ENCODE assay signal across 13 cellular contexts in the genomic region with DNA sequence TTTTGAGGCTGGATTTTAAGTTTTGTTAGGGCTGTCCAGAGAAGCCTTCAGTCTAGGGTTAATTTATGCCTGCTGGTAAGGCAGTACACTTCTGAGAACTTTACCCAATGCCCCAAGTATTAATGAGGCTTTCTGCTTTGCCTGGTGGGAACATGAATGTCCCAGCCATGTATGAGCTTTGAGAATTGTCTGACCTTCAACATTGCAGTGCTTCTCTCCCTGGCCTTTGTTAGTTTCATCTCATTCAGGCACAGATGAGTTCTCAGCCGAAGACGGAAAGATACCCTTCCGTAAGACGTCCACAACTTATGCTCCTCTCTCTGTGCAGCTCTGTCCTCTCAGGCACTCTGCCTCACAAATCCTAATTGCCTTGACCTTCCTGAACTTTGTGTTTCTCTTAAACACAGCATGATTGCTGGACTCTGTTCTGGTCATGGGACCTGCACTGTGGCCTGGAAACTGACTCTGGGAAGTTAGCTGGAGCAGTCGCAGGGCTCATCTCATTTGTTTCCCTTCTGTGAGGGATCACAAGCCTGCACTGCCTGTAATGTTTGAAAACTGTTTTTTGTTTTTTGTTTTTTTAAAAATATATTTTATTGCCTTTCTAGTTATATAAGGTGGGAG. TPM values are rescaled to one million over a fixed set of nuclear protein-coding genes. Genes with fewer than 3 reads are reported as not detected.
DNase-seq lines count a peak whose midpoint lies in the region; ATAC-seq, FAIRE-seq and TF ChIP-seq lines count a peak whose summit lies in the region.
"Had no signal": no experiment of that assay in that cellular context is flagged by ENCODE, and none has a peak within 500 bp of the region (broad histone marks: within the 10 kb centered on the region; RNA-seq: fewer than 3 reads in every experiment).

No MANE protein-coding gene starts in this region.

- ATAC-seq in HepG2: peak; percentile 97
- peak; percentile 87 to 91 for ATAC-seq in gastrocnemius medialis
- ATAC-seq in HG02642 (IDR thresholded peaks at IDR 0.05; ENCODE audit: poor library complexity, unreplicated experiment): no peak
- no peak for ATAC-seq in HG02885 (IDR thresholded peaks at IDR 0.05; ENCODE audit: poor library complexity, unreplicated experiment)
- no peak for ATAC-seq in HG02938 (IDR thresholded peaks at IDR 0.05; ENCODE audit: unreplicated experiment)

- no peaks in the 10 kb centered on the region; a peak in 1 of 5 replicates for H3K27me3 ChIP-seq in HepG2 (ENCODE audit: control insufficient read depth in 1 of 2, insufficient read depth in 2 of 2, low read length in 2 of 2)
- no peaks in the 10 kb centered on the region for H3K27me3 ChIP-seq in gastrocnemius medialis

- H3K27ac ChIP-seq in HepG2 (ENCODE audit: extremely low read length, insufficient read depth, low read length) (peak overlapping the region; percentile 70), gastrocnemius medialis (peak overlapping the region; percentile 59 to 80 (median 61))

- peak overlapping the region; percentile 25 to 51 (median 35) for H3K4me3 ChIP-seq in HepG2 (replicated peaks in 1 of 3; ENCODE audit: insufficient read depth in 1 of 3, low read depth in 2 of 3, low read length in 3 of 3)
- H3K4me3 ChIP-seq in gastrocnemius medialis: no peak overlapping the region

- TF ChIP-seq RAD21 in HepG2 (CRISPR knock-in tag; IDR thresholded peaks at IDR 0.05): no peak

- TF ChIP-seq POLR2A in HepG2 (IDR thresholded peaks at IDR 0.05; ENCODE audit: insufficient read depth in 1 of 2, low read depth in 2 of 2, low read length in 2 of 2) (peak in 1 of 2 experiments; percentile 26; a peak in 1 of 4 replicates), gastrocnemius medialis (IDR thresholded peaks at IDR 0.05) (no peak)

- H3K79me2 ChIP-seq in HepG2 (ENCODE audit: insufficient read depth, low read length): peaks cover 99% of the 10 kb centered on the region

- BruUV-seq in HepG2 (replicated peaks; lab: Mats Ljungman, UMichigan): no TSS peak

- H3K4me2 ChIP-seq in HepG2 (ENCODE audit: low read depth, low read length): peak overlapping the region; percentile 86

- DNase-seq in GM03348 (ENCODE audit: low spot score) (peak; percentile 6), epidermal melanocyte (ENCODE audit: insufficient read length, low spot score) (peak; percentile 46), HepG2 (ENCODE audit: low spot score) (peak; percentile 85), gastrocnemius medialis (peak; percentile 62 to 64), SKM-1 (lab: John Stamatoyannopoulos, UW; ENCODE audit: unreplicated experiment) (no peak)
- DNase-seq: cerebellar nuclear complex; NCI-H748 treated with DMSO at 0.1 percent for 48 hours; stimulated activated CD4-positive, alpha-beta T cell treated with anti-CD3 and anti-CD28 coated beads, Interleukin-4, amount 100 ng/mL, for 4 hours had no signal

- H3K9me3 ChIP-seq in HepG2 (ENCODE audit: low read length) (no peaks in the 10 kb centered on the region), gastrocnemius medialis (no peaks in the 10 kb centered on the region)

- H3K4me1 ChIP-seq in HepG2 (ENCODE audit: insufficient read depth, low read length) (peaks cover 62% of the 10 kb centered on the region), gastrocnemius medialis (peaks cover 19% of the 10 kb centered on the region in 2 donors)

- H3K36me3 ChIP-seq in HepG2 (replicated peaks in 1 of 2; ENCODE audit: control insufficient read depth in 1 of 2, insufficient read depth in 2 of 2, low read length in 2 of 2): peaks cover 3 to 26% of the 10 kb centered on the region in 2 experiments
- H3K36me3 ChIP-seq in gastrocnemius medialis: no peaks in the 10 kb centered on the region

- H2AFZ ChIP-seq in HepG2 (ENCODE audit: low read length): no peak overlapping the region

- POLR2A ChIA-PET in HepG2 (lab: Yijun Ruan, JAX): interaction anchor here (0.8 to 2.1 kb wide), 4 partner anchors 15 to 114 kb away, joined by 3 to 20 read pairs (median 3); partner anchors contain the start of gene CHPT1

- peaks cover 10% of the 10 kb centered on the region for H4K20me1 ChIP-seq in HepG2 (ENCODE audit: insufficient read depth, low read length)

- TF ChIP-seq CTCF in HepG2 (CRISPR knock-in tag; IDR thresholded peaks at IDR 0.05) (peak; percentile 20; the same call in 1 of the 2 replicates), gastrocnemius medialis (IDR thresholded peaks at IDR 0.05 in 4 of 5, conservative IDR thresholded peaks at IDR 0.05 in 1 of 5) (no peak)

- peak; percentile 92 for FAIRE-seq in HepG2 (lab: Jason Lieb, UNC)
- FAIRE-seq: keratinocyte had no signal

- 2% methylated on average over 5 of the region's 5 CpGs for WGBS in HepG2 (ENCODE audit: low lambda C conversion rate)

- in situ Hi-C loops in HepG2 (cut with HindIII; ENCODE audit: extremely low pct_ligation_motif_present, low pct_unique_long_range_greater_than_20kb) (no loop called here), gastrocnemius medialis (cut with MboI; ENCODE audit: low sequenced_read_pairs in 4 of 4) (no loop called here)

- peak overlapping the region; percentile 48 for H3K9ac ChIP-seq in HepG2 (ENCODE audit: insufficient read depth, low read depth, low read length)

- intact Hi-C loops in HepG2 (cut with micrococcal nuclease; ENCODE audit: unreplicated experiment): loop anchor here (2.0 to 5.0 kb wide), 4 partner anchors 14 to 142 kb away; no protein-coding TSS in a partner anchor
- intact Hi-C loops in gastrocnemius medialis (cut with DNase I; ENCODE audit: low total_unique reads): no loop called here

- CTCF ChIA-PET in HepG2 (lab: Yijun Ruan, JAX; ENCODE audit: low intra/inter-chr PET ratio, low total read pairs): no interaction called here

- TF ChIP-seq EP300 in HepG2 (IDR thresholded peaks at IDR 0.05; ENCODE audit: low read depth in 2 of 2, low read length in 2 of 2): peak in 1 of 2 experiments; percentile 77; a peak in 2 of 4 replicates
- TF ChIP-seq EP300 in HepG2 (CRISPR knock-in tag; IDR thresholded peaks at IDR 0.05; ENCODE audit: borderline replicate concordance): peak; percentile 55; the same call in 1 of the 2 replicates

RNA-seq across cellular contexts. Expression of gene CHPT1, which starts 15.7 kb away (rescaled TPM):
- 129 and 178 TPM in 2 replicates for total RNA-seq in HepG2 (2016; rRNA removed; fragmentation: Illumina TruSeq; extraction: Trizol)
- total RNA-seq in HepG2 (2016; cell fraction: cytosol; rRNA removed; fragmentation: Illumina TruSeq; extraction: Trizol; ENCODE audit: low read depth): 208 and 211 TPM in 2 replicates
- total RNA-seq in HepG2 (2016; cell fraction: insoluble cytoplasmic fraction; rRNA removed; fragmentation: Illumina TruSeq; extraction: Trizol): 126 and 183 TPM in 2 replicates
- total RNA-seq in HepG2 (2016; cell fraction: membrane; rRNA removed; fragmentation: Illumina TruSeq; extraction: Trizol): 296 and 310 TPM in 2 replicates
- total RNA-seq in HepG2 (2016; cell fraction: nucleus; rRNA removed; fragmentation: Illumina TruSeq; extraction: Trizol): 171 and 189 TPM in 2 replicates
- polyA plus RNA-seq in HepG2 (2011; rRNA removed): 88.1 and 117 TPM in 2 replicates
- 49.7 and 67.3 TPM in 2 replicates for polyA plus RNA-seq in HepG2 (2011; cell fraction: cytosol; rRNA removed)
- 44.4 and 56.5 TPM in 2 replicates for polyA plus RNA-seq in HepG2 (2011; cell fraction: nucleus; rRNA removed)
- polyA plus RNA-seq in HepG2 (2012): 90.0 and 113 TPM in 2 replicates
- polyA plus RNA-seq in HepG2 (2016; cell fraction: cytosol; fragmentation: Illumina TruSeq; extraction: Trizol; ENCODE audit: low read depth): 361 and 410 TPM in 2 replicates
- polyA plus RNA-seq in HepG2 (2016; cell fraction: insoluble cytoplasmic fraction; fragmentation: Illumina TruSeq; extraction: Trizol; ENCODE audit: low read depth): 161 and 176 TPM in 2 replicates
- 379 and 382 TPM in 2 replicates for polyA plus RNA-seq in HepG2 (2016; cell fraction: membrane; fragmentation: Illumina TruSeq; extraction: Trizol; ENCODE audit: low read depth)
- 235 and 262 TPM in 2 replicates for polyA plus RNA-seq in HepG2 (2016; cell fraction: nucleus; fragmentation: Illumina TruSeq; extraction: Trizol; ENCODE audit: insufficient read depth, low read depth)
- polyA minus RNA-seq in HepG2 (2011; rRNA and poly(A)+ RNA removed; ENCODE audit: low replicate concordance): 12.6 and 91.0 TPM in 2 replicates
- 46.9 and 67.8 TPM in 2 replicates for polyA minus RNA-seq in HepG2 (2011; cell fraction: cytosol; rRNA and poly(A)+ RNA removed)
- 134 and 160 TPM in 2 replicates for polyA minus RNA-seq in HepG2 (2011; cell fraction: nucleus; rRNA and poly(A)+ RNA removed)
- total RNA-seq in gastrocnemius medialis: 10 to 100 TPM; 32.3 to 67.3 (median 36.1) TPM

RNA-seq across cellular contexts. Expression of gene SYCP3, which starts 26.1 kb away (rescaled TPM):
- total RNA-seq in HepG2 (2016; rRNA removed; fragmentation: Illumina TruSeq; extraction: Trizol) (not detected in 2 replicates), gastrocnemius medialis (under 1 TPM in 1 of 4 donors, not detected in 3; 0.66 TPM)
- not detected in 2 replicates for total RNA-seq in HepG2 (2016; cell fraction: cytosol; rRNA removed; fragmentation: Illumina TruSeq; extraction: Trizol; ENCODE audit: low read depth)
- total RNA-seq in HepG2 (2016; cell fraction: insoluble cytoplasmic fraction; rRNA removed; fragmentation: Illumina TruSeq; extraction: Trizol): not detected in 2 replicates
- not detected in 2 replicates for total RNA-seq in HepG2 (2016; cell fraction: membrane; rRNA removed; fragmentation: Illumina TruSeq; extraction: Trizol)
- not detected in 2 replicates for total RNA-seq in HepG2 (2016; cell fraction: nucleus; rRNA removed; fragmentation: Illumina TruSeq; extraction: Trizol)
- polyA plus RNA-seq in HepG2 (2011; rRNA removed): not detected in 2 replicates
- not detected in 2 replicates for polyA plus RNA-seq in HepG2 (2011; cell fraction: cytosol; rRNA removed)
- not detected in 2 replicates for polyA plus RNA-seq in HepG2 (2011; cell fraction: nucleus; rRNA removed)
- 0.97 and 1.0 TPM in 2 replicates for polyA plus RNA-seq in HepG2 (2012)
- polyA plus RNA-seq in HepG2 (2016; cell fraction: cytosol; fragmentation: Illumina TruSeq; extraction: Trizol; ENCODE audit: low read depth): not detected in 2 replicates
- polyA plus RNA-seq in HepG2 (2016; cell fraction: insoluble cytoplasmic fraction; fragmentation: Illumina TruSeq; extraction: Trizol; ENCODE audit: low read depth): not detected in 2 replicates
- not detected in 2 replicates for polyA plus RNA-seq in HepG2 (2016; cell fraction: membrane; fragmentation: Illumina TruSeq; extraction: Trizol; ENCODE audit: low read depth)
- polyA plus RNA-seq in HepG2 (2016; cell fraction: nucleus; fragmentation: Illumina TruSeq; extraction: Trizol; ENCODE audit: insufficient read depth, low read depth): not detected in 2 replicates
- 0.12 TPM in 1 of 2 replicates, not detected in the other for polyA minus RNA-seq in HepG2 (2011; rRNA and poly(A)+ RNA removed; ENCODE audit: low replicate concordance)
- not detected in 2 replicates for polyA minus RNA-seq in HepG2 (2011; cell fraction: cytosol; rRNA and poly(A)+ RNA removed)
- 0.50 and 0.90 TPM in 2 replicates for polyA minus RNA-seq in HepG2 (2011; cell fraction: nucleus; rRNA and poly(A)+ RNA removed)
- polyA plus RNA-seq: BJ had no signal

Comparison
In these comparisons a context has a peak if more than half of its experiments do, and no peak if none do; other contexts are left out.
1. ATAC-seq: peak in HepG2 (single experiment) and gastrocnemius medialis (2 of 2); none in HG02642 (single experiment), HG02885 (single experiment) and HG02938 (single experiment).
2. H3K4me3 ChIP-seq: peak in HepG2 (3 of 3); none in gastrocnemius medialis (0 of 4).